8 cellular contexts compared by ENCODE assay signal in the genomic region with DNA sequence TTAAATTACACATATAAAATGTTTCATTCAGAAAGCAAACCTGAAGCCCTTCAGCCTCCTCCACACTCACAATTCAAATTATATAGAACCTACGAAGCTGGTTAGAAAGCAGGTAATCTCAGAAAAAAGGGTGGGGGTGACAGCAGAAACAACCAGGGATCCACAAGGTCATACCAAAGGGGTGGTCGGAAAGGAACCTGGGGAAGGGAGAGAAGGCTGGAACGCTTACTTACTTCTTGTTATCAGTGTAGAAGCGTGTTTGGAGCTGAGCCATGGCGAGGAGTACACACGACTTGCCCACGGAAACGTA. TPM values are rescaled to one million over a fixed set of nuclear protein-coding genes. Genes with fewer than 3 reads are reported as not detected.
A peak's percentile ranks its signal among the peaks of the same experiment; 100 is the strongest.
DNase-seq lines count a peak whose midpoint lies in the region; TF ChIP-seq lines count a peak whose summit lies in the region.

No MANE protein-coding gene starts in this region.

- H2AFZ ChIP-seq in H9 (ENCODE audit: low read length), result no peak overlapping the region

- intact Hi-C loops in activated CD4-positive, alpha-beta memory T cell treated with anti-CD3 and anti-CD28 coated beads for 36 hours (cut with micrococcal nuclease), result loop anchor here (1.0 to 10.0 kb wide), 8 partner anchors 40 to 901 kb away; partner anchors contain the start of genes ABI2, BMPR2, FAM117B and ICA1L
- intact Hi-C loops in stomach (cut with DNase I; ENCODE audit: low total_unique reads), result no loop called here

- H3K4me1 Mint-ChIP-seq in H9, result peaks cover 14 to 18% of the 10 kb centered on the region in 2 experiments; a peak in 3 of 4 replicates
- H3K4me1 Mint-ChIP-seq in activated CD4-positive, alpha-beta memory T cell treated with anti-CD3 and anti-CD28 coated beads for 36 hours (ENCODE audit: low read depth), result peaks cover 32% of the 10 kb centered on the region

- peak overlapping the region; percentile 5 for H3K18ac ChIP-seq in H9 (ENCODE audit: insufficient read length, low read depth, low read length)

- H4K8ac ChIP-seq in H9 (replicated peaks; ENCODE audit: insufficient read length, low read depth, low read length), result no peak overlapping the region

- POLR2A ChIA-PET in activated CD4-positive, alpha-beta memory T cell treated with anti-CD3 and anti-CD28 coated beads for 36 hours (lab: Charles Lee), result interaction anchor here (0.9 to 2.5 kb wide), 5 partner anchors 14 to 328 kb away, joined by 3 to 16 read pairs (median 5); partner anchors contain the start of genes CYP20A1, ICA1L and NBEAL1

- CTCF ChIA-PET in activated CD4-positive, alpha-beta memory T cell treated with anti-CD3 and anti-CD28 coated beads for 36 hours (lab: Charles Lee), result interaction anchor here (1.0 to 2.0 kb wide), 4 partner anchors 40 to 328 kb away, joined by 4 to 11 read pairs (median 6); partner anchors contain the start of gene CYP20A1

- no peak for TF ChIP-seq POLR2A in stomach (IDR thresholded peaks at IDR 0.05)

- H3K27me3 Mint-ChIP-seq in H9 (ENCODE audit: low read depth), result no peaks in the 10 kb centered on the region
- no peaks in the 10 kb centered on the region for H3K27me3 Mint-ChIP-seq in activated CD4-positive, alpha-beta memory T cell treated with anti-CD3 and anti-CD28 coated beads for 36 hours

- H3K4ac ChIP-seq in H9 (ENCODE audit: low read depth, low read length), result no peak overlapping the region

- H4K5ac ChIP-seq in H9 (ENCODE audit: insufficient read length, low read depth, low read length), result peak overlapping the region; percentile 1

- H3K27ac Mint-ChIP-seq in H9, result peak overlapping the region; percentile 99
- peak overlapping the region; percentile 93 for H3K27ac Mint-ChIP-seq in activated CD4-positive, alpha-beta memory T cell treated with anti-CD3 and anti-CD28 coated beads for 36 hours

- H3K14ac ChIP-seq in H9 (ENCODE audit: insufficient read depth, low read length), result peak overlapping the region; percentile 2; the same call in 1 of the 2 replicates

- H3K27ac ChIP-seq in H9 (ENCODE audit: insufficient read length, low read depth, low read length), result no peak overlapping the region
- H3K27ac ChIP-seq in iPS DF 6.9 (ENCODE audit: low read length), result no peak overlapping the region
- peak overlapping the region; percentile 73 to 93 (median 91) for H3K27ac ChIP-seq in stomach

- H3K4me3 Mint-ChIP-seq in H9, result peak overlapping the region; percentile 99 to 100
- H3K4me3 Mint-ChIP-seq in activated CD4-positive, alpha-beta memory T cell treated with anti-CD3 and anti-CD28 coated beads for 36 hours, result peak overlapping the region; percentile 98

- no peak overlapping the region for H3K56ac ChIP-seq in H9 (ENCODE audit: insufficient read length, low read depth, low read length)

- H2BK20ac ChIP-seq in H9 (ENCODE audit: low read depth, low read length, poor library complexity, severe bottlenecking), result no peak overlapping the region

- no CpG with 5 or more reads among the region's 8 CpGs for WGBS in H9 (ENCODE audit: extremely low coverage, insufficient read length, low lambda C conversion rate)
- WGBS in iPS DF 6.9 (ENCODE audit: insufficient coverage, insufficient read length), result no CpG with 5 or more reads among the region's 8 CpGs
- WGBS in stomach, 5 donors, result 0 to 1% (median 0%) methylated on average over 8 of the region's 8 CpGs

- no peak for TF ChIP-seq EP300 in stomach (IDR thresholded peaks at IDR 0.05)

- DNase-seq in AG09309 (ENCODE audit: low read depth), result no peak
- DNase-seq in H9, result no peak
- DNase-seq in activated CD4-positive, alpha-beta memory T cell treated with anti-CD3 and anti-CD28 coated beads for 36 hours, result no peak
- DNase-seq in iPS DF 6.9 (ENCODE audit: low read depth, low spot score), result no peak
- no peak for DNase-seq in stomach
- no peak for DNase-seq in NCI-H187 (lab: John Stamatoyannopoulos, UW)
- no peak for DNase-seq in ecto neural progenitor cell (ENCODE audit: low spot score)
- DNase-seq in DMS79 treated with DMSO at 0.1 percent for 48 hours (lab: John Stamatoyannopoulos, UW), result no peak

- no peaks in the 10 kb centered on the region for H3K23me2 ChIP-seq in H9 (ENCODE audit: insufficient read length, low read depth, low read length, poor library complexity, severe bottlenecking)

- TF ChIP-seq CTCF in AG09309 (IDR thresholded peaks at IDR 0.05; ENCODE audit: control insufficient read depth, insufficient read depth, low read depth, low read length, missing control alignments) (no peak), H9 (conservative IDR thresholded peaks at IDR 0.05) (no peak), stomach (IDR thresholded peaks at IDR 0.05) (no peak)

- H2BK12ac ChIP-seq in H9 (ENCODE audit: insufficient read length, low read depth, low read length), result no peak overlapping the region

- no peak overlapping the region for H2BK15ac ChIP-seq in H9 (ENCODE audit: low read depth, low read length)

- no peak overlapping the region for H3K23ac ChIP-seq in H9 (ENCODE audit: insufficient read length, low read depth, low read length)

- peaks cover 22 to 31% (median 24%) of the 10 kb centered on the region in 3 experiments for H3K36me3 Mint-ChIP-seq in H9 (ENCODE audit: insufficient read depth in 1 of 3, low read depth in 3 of 3)
- peaks cover 9% of the 10 kb centered on the region for H3K36me3 Mint-ChIP-seq in activated CD4-positive, alpha-beta memory T cell treated with anti-CD3 and anti-CD28 coated beads for 36 hours

- peak overlapping the region; percentile 83 for H3K9ac ChIP-seq in H9 (ENCODE audit: extremely low read depth, insufficient read length, low read length)

- H3T11ph ChIP-seq in H9 (ENCODE audit: low read length), result no peak overlapping the region

- no peak overlapping the region for H2BK120ac ChIP-seq in H9 (ENCODE audit: low read depth, low read length, poor library complexity, severe bottlenecking)

- H3K9me3 ChIP-seq in H9 (ENCODE audit: control insufficient read depth, low read depth, low read length), result no peaks in the 10 kb centered on the region
- no peaks in the 10 kb centered on the region; the same call in 1 of the 2 replicates for H3K9me3 ChIP-seq in iPS DF 6.9 (ENCODE audit: control insufficient read depth, insufficient read depth, low read length)
- H3K9me3 ChIP-seq in stomach, result no peaks in the 10 kb centered on the region

- no peak overlapping the region for H4K91ac ChIP-seq in H9 (ENCODE audit: insufficient read length, low read depth, low read length)

- H2BK5ac ChIP-seq in H9 (ENCODE audit: insufficient read length, low read length), result no peak overlapping the region

- H3K4me1 ChIP-seq in H9 (ENCODE audit: insufficient read depth, low read length), result no peaks in the 10 kb centered on the region
- H3K4me1 ChIP-seq in iPS DF 6.9 (ENCODE audit: control insufficient read depth, insufficient read depth, low read length), result no peaks in the 10 kb centered on the region
- peaks cover 13 to 46% (median 31%) of the 10 kb centered on the region in 4 donors for H3K4me1 ChIP-seq in stomach

- H3K36me3 ChIP-seq in iPS DF 6.9 (ENCODE audit: control insufficient read depth, insufficient read depth, low read length) (no peaks in the 10 kb centered on the region), stomach (peaks cover 0 to 9% (median 8%) of the 10 kb centered on the region in 4 donors)

- no peaks in the 10 kb centered on the region for H4K20me1 ChIP-seq in H9 (ENCODE audit: control insufficient read depth, insufficient read depth, insufficient read length)

- H3K27me3 ChIP-seq in H9 (ENCODE audit: insufficient read depth, low read length) (no peaks in the 10 kb centered on the region), iPS DF 6.9 (ENCODE audit: control insufficient read depth, insufficient read depth, low read length) (no peaks in the 10 kb centered on the region), stomach (no peaks in the 10 kb centered on the region)

- no peak overlapping the region for H2AK5ac ChIP-seq in H9 (ENCODE audit: insufficient read length, low read length)

- peaks cover 0 to 4% of the 10 kb centered on the region in 2 experiments; a peak in 1 of 5 replicates for H3K9me3 Mint-ChIP-seq in H9
- no peaks in the 10 kb centered on the region for H3K9me3 Mint-ChIP-seq in activated CD4-positive, alpha-beta memory T cell treated with anti-CD3 and anti-CD28 coated beads for 36 hours

- H3K4me3 ChIP-seq in AG09309 (ENCODE audit: control insufficient read depth, low read depth, low read length) (peak overlapping the region; percentile 95), iPS DF 6.9 (ENCODE audit: low read length) (peak overlapping the region; percentile 90), stomach (peak overlapping the region; percentile 60 to 87 (median 78))

- peaks cover 32% of the 10 kb centered on the region; the same call in 1 of the 2 replicates for H3K79me2 ChIP-seq in H9 (ENCODE audit: insufficient read depth, low read length)

- H3K4me2 ChIP-seq in H9 (ENCODE audit: insufficient read depth, insufficient read length, low read length), result peak overlapping the region; percentile 35

- H3K79me1 ChIP-seq in H9 (ENCODE audit: insufficient read depth, low read depth, low read length, poor library complexity, severe bottlenecking), result peaks cover 5% of the 10 kb centered on the region

RNA-seq across cellular contexts. Expression of gene WDR12, which starts 0.3 kb away (rescaled TPM):
- total RNA-seq in H9 (2021), result 129 and 135 TPM in 2 replicates
- total RNA-seq in activated CD4-positive, alpha-beta memory T cell treated with anti-CD3 and anti-CD28 coated beads for 36 hours, result 10 to 100 TPM; 86.1 to 97.8 TPM
- total RNA-seq in stomach, result 10 to 100 TPM in 2 of 5 donors, 1 to 10 TPM in 2, not detected in 1; 1.7 to 40.9 (median 11.1) TPM
- 10 to 100 TPM in 2 of 3 donors, 1 to 10 TPM in 1; 9.3 to 18.3 (median 10.1) TPM for polyA plus RNA-seq in stomach

RNA-seq across cellular contexts. Expression of gene CARF, which starts 0.9 kb away (rescaled TPM):
- total RNA-seq in H9 (2021), result 3.5 and 4.2 TPM in 2 replicates
- 1 to 10 TPM; 5.2 to 6.6 TPM for total RNA-seq in activated CD4-positive, alpha-beta memory T cell treated with anti-CD3 and anti-CD28 coated beads for 36 hours
- 10 to 100 TPM; 16.5 to 30.9 (median 23.9) TPM for total RNA-seq in stomach
- polyA plus RNA-seq in stomach, result 1 to 10 TPM; 1.8 to 5.2 (median 2.3) TPM

RNA-seq across cellular contexts. Expression of gene ICA1L, which starts 39.6 kb away (rescaled TPM):
- total RNA-seq in H9 (2021) (4.5 TPM in 2 replicates), stomach (10 to 100 TPM in 3 of 5 donors, 1 to 10 TPM in 1, under 1 TPM in 1; 0.87 to 36.7 (median 16.5) TPM)
- total RNA-seq in activated CD4-positive, alpha-beta memory T cell treated with anti-CD3 and anti-CD28 coated beads for 36 hours, result 1 to 10 TPM; 5.8 to 6.0 TPM
- 1 to 10 TPM; 1.2 to 2.7 (median 1.8) TPM for polyA plus RNA-seq in stomach

Comparison
In these comparisons a context has a peak if more than half of its experiments do, and no peak if none do; other contexts are left out.
1. H3K27ac ChIP-seq: peak in stomach (5 of 5); none in H9 (single experiment) and iPS DF 6.9 (single experiment).
2. Peak in every context shown above with its lines, with median percentiles within 50 percentile points of each other: H3K4me3 ChIP-seq.